In genomic region chr2:216499641-216500218, GRCh38 we compare ENCODE assay signal across 8 cellular contexts. TPM values are rescaled to one million over a fixed set of nuclear protein-coding genes. Genes with fewer than 3 reads are reported as not detected.
DNase-seq lines count a peak whose midpoint lies in the region; ATAC-seq and TF ChIP-seq lines count a peak whose summit lies in the region.
"Had no signal": no experiment of that assay in that cellular context is flagged by ENCODE, and none has a peak within 500 bp of the region (broad histone marks: within the 10 kb centered on the region; RNA-seq: fewer than 3 reads in every experiment).

No MANE protein-coding gene starts in this region.

- H3K27ac ChIP-seq in HEK293 (ENCODE audit: extremely low read depth, low read depth, low read length) (peak overlapping the region; percentile 98; the same call in 1 of the 2 replicates), VCaP (peak overlapping the region; percentile 86), foreskin keratinocyte (peak overlapping the region; percentile 90), smooth muscle cell (ENCODE audit: low read depth) (peak overlapping the region; percentile 71)

- CTCF ChIA-PET in HEK293 (lab: Yijun Ruan, JAX), result no interaction called here

- H3K9ac ChIP-seq in smooth muscle cell (ENCODE audit: low read depth), result peak overlapping the region; percentile 93

- H3K4me1 ChIP-seq in HEK293 (ENCODE audit: control insufficient read depth, insufficient read depth, low read length), result peaks cover 8% of the 10 kb centered on the region; the same call in 1 of the 2 replicates
- H3K4me1 ChIP-seq in foreskin keratinocyte, result peaks cover 25% of the 10 kb centered on the region
- peaks cover 30% of the 10 kb centered on the region for H3K4me1 ChIP-seq in smooth muscle cell (ENCODE audit: low read depth)

- TF ChIP-seq CTCF in HEK293 (tag by site-specific recombination; IDR thresholded peaks at IDR 0.05) (no peak), VCaP (conservative IDR thresholded peaks at IDR 0.05) (no peak), foreskin keratinocyte (conservative IDR thresholded peaks at IDR 0.05) (no peak), smooth muscle cell (IDR thresholded peaks at IDR 0.05; ENCODE audit: borderline replicate concordance, insufficient read depth, poor library complexity, severe bottlenecking) (no peak)

- H4K20me1 ChIP-seq in smooth muscle cell (ENCODE audit: low read depth), result peaks cover 60% of the 10 kb centered on the region

- ATAC-seq in foreskin keratinocyte (no peak), HG03045 (IDR thresholded peaks at IDR 0.05; ENCODE audit: unreplicated experiment) (no peak)

- H3K36me3 ChIP-seq in HEK293 (ENCODE audit: control insufficient read depth in 2 of 2, insufficient read depth in 1 of 2, low read length in 2 of 2), result peaks cover 46 to 58% of the 10 kb centered on the region in 2 experiments
- H3K36me3 ChIP-seq in smooth muscle cell (ENCODE audit: low read depth), result peaks cover 5% of the 10 kb centered on the region

- H2AFZ ChIP-seq in smooth muscle cell (ENCODE audit: low read depth), result no peak overlapping the region

- peak overlapping the region; percentile 95 for H3K4me3 ChIP-seq in HEK293 (ENCODE audit: low read depth, low read length)
- peak overlapping the region; percentile 89 for H3K4me3 ChIP-seq in smooth muscle cell

- POLR2A ChIA-PET in HEK293 (lab: Yijun Ruan, JAX), result no interaction called here

- H3K79me2 ChIP-seq in smooth muscle cell (ENCODE audit: low read depth), result peaks cover 40% of the 10 kb centered on the region

- WGBS in smooth muscle cell (ENCODE audit: low lambda C conversion rate), result 9% methylated on average over 6 of the region's 6 CpGs

- DNase-seq in foreskin keratinocyte (no peak), smooth muscle cell (lab: John Stamatoyannopoulos, UW; ENCODE audit: unreplicated experiment) (no peak), NCI-H345 (lab: John Stamatoyannopoulos, UW) (no peak), cerebellar cortex (ENCODE audit: low spot score) (no peak)
- DNase-seq: midbrain had no signal

- H3K27me3 ChIP-seq in foreskin keratinocyte (no peaks in the 10 kb centered on the region), smooth muscle cell (ENCODE audit: low read depth) (no peaks in the 10 kb centered on the region)

- H3K9me3 ChIP-seq in HEK293 (ENCODE audit: control insufficient read depth, insufficient read depth, low read depth, low read length), result no peaks in the 10 kb centered on the region
- no peaks in the 10 kb centered on the region for H3K9me3 ChIP-seq in smooth muscle cell (replicated peaks; ENCODE audit: low read depth)

- H3F3A ChIP-seq in smooth muscle cell (ENCODE audit: low read depth), result peaks cover 24% of the 10 kb centered on the region

- H3K4me2 ChIP-seq in smooth muscle cell, result peak overlapping the region; percentile 94

TF ChIP-seq in HEK293, 187 proteins besides CTCF, POLR2A, EP300 and RAD21:
- TF ChIP-seq ZSCAN30 (tag by site-specific recombination; IDR thresholded peaks at IDR 0.05), result no peak
- TF ChIP-seq GLIS1 (tag by site-specific recombination; IDR thresholded peaks at IDR 0.05), result no peak
- no peak for TF ChIP-seq ZNF302 (tag by site-specific recombination; IDR thresholded peaks at IDR 0.05; ENCODE audit: low read depth)
- TF ChIP-seq ZNF777 (tag by site-specific recombination; IDR thresholded peaks at IDR 0.05; ENCODE audit: borderline replicate concordance), result no peak
- TF ChIP-seq KLF17 (tag by site-specific recombination; IDR thresholded peaks at IDR 0.05), result no peak
- TF ChIP-seq ZNF274 (IDR thresholded peaks at IDR 0.05; ENCODE audit: low read length), result no peak
- TF ChIP-seq ZNF274 (tag by site-specific recombination; IDR thresholded peaks at IDR 0.05; ENCODE audit: borderline replicate concordance), result no peak
- no peak for TF ChIP-seq ZNF513 (tag by site-specific recombination; IDR thresholded peaks at IDR 0.05)
- TF ChIP-seq ZNF514 (tag by site-specific recombination; IDR thresholded peaks at IDR 0.05), result no peak
- TF ChIP-seq WT1 (tag by site-specific recombination; IDR thresholded peaks at IDR 0.05), result no peak
- no peak for TF ChIP-seq ZNF138 (tag by site-specific recombination; IDR thresholded peaks at IDR 0.05; ENCODE audit: borderline replicate concordance)
- TF ChIP-seq ZNF830 (tag by site-specific recombination; IDR thresholded peaks at IDR 0.05; ENCODE audit: low read depth), result no peak
- no peak for TF ChIP-seq ZNF473 (tag by site-specific recombination; IDR thresholded peaks at IDR 0.05)
- no peak for TF ChIP-seq ZNF776 (tag by site-specific recombination; IDR thresholded peaks at IDR 0.05; ENCODE audit: borderline replicate concordance)
- no peak for TF ChIP-seq ZFP37 (tag by site-specific recombination; IDR thresholded peaks at IDR 0.05)
- TF ChIP-seq SCRT1 (tag by site-specific recombination; IDR thresholded peaks at IDR 0.05; ENCODE audit: borderline replicate concordance), result no peak
- no peak for TF ChIP-seq ZNF48 (tag by site-specific recombination; IDR thresholded peaks at IDR 0.05)

RNA-seq across cellular contexts. Expression of gene RPL37A, which starts 1.1 kb away (rescaled TPM):
- total RNA-seq in foreskin keratinocyte (3,814 and 4,088 TPM in 2 replicates), smooth muscle cell (1,503 and 1,842 TPM in 2 replicates)
- polyA plus RNA-seq in foreskin keratinocyte (5,509 and 5,859 TPM in 2 replicates), smooth muscle cell (1,221 and 1,404 TPM in 2 replicates)
